18 cellular contexts compared by ENCODE assay signal in the genomic region with DNA sequence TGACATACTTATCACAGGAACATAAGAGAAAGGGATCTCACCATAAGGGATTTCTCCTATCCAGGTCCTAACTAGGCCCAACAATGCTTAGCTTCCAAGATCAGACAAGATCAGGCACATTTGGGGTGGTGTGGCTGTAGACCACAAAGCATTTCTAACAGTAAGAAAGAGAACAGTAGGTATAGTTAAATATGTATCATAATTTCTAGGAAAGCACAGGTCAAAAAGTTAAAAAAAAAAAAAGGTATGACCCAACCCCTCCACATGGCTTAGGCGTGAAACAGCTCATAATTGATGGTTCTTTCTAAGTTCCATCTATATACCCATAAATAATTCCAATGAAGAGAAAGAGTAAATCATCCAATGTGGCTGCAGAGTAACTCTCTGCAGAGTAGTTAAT. TPM values are rescaled to one million over a fixed set of nuclear protein-coding genes. Genes with fewer than 3 reads are reported as not detected.
DNase-seq lines count a peak whose midpoint lies in the region; ATAC-seq, FAIRE-seq and TF ChIP-seq lines count a peak whose summit lies in the region.
"Had no signal": no experiment of that assay in that cellular context is flagged by ENCODE, and none has a peak within 500 bp of the region (broad histone marks: within the 10 kb centered on the region; RNA-seq: fewer than 3 reads in every experiment).

No MANE protein-coding gene starts in this region.

- CTCF ChIA-PET in activated CD8-positive, alpha-beta memory T cell treated with anti-CD3 and anti-CD28 coated beads, Interleukin-2, amount 10 ng/mL, durations not matched to agents 7 days and 5 days (lab: Charles Lee): no interaction called here
- CTCF ChIA-PET in K562 (lab: Yijun Ruan, JAX; ENCODE audit: low intra/inter-chr PET ratio): no interaction called here

- H3F3A ChIP-seq in MM.1S (ENCODE audit: insufficient read depth, low read length): peaks cover 65% of the 10 kb centered on the region

- WGBS in K562 (ENCODE audit: insufficient coverage, low coverage, missing lambda C conversion rate): 68% methylated on average over 1 of the region's 1 CpG

- intact Hi-C loops in K562 (cut with micrococcal nuclease): no loop called here
- intact Hi-C loops in colonic mucosa (cut with DNase I): no loop called here

- peaks cover 25% of the 10 kb centered on the region for H3K4me1 Mint-ChIP-seq in activated CD8-positive, alpha-beta memory T cell treated with anti-CD3 and anti-CD28 coated beads, Interleukin-2, amount 10 ng/mL, durations not matched to agents 7 days and 5 days
- peaks cover 36% of the 10 kb centered on the region for H3K4me1 Mint-ChIP-seq in stimulated activated effector memory CD8-positive, alpha-beta T cell treated with anti-CD3 and anti-CD28 coated beads, Interleukin-12 subunit alpha, Interleukin-12 subunit beta, amount 100 ng/mL, for 72 hours

- no peak for TF ChIP-seq EP300 in K562 (IDR thresholded peaks at IDR 0.05; ENCODE audit: low read length)

- no TSS peak for BruUV-seq in K562 (replicated peaks; lab: Mats Ljungman, UMichigan)

- H3K27me3 Mint-ChIP-seq in activated CD8-positive, alpha-beta memory T cell treated with anti-CD3 and anti-CD28 coated beads, Interleukin-2, amount 10 ng/mL, durations not matched to agents 7 days and 5 days: no peaks in the 10 kb centered on the region
- H3K27me3 Mint-ChIP-seq: CD4-positive, alpha-beta memory T cell had no signal

- H3K36me3 Mint-ChIP-seq in activated CD8-positive, alpha-beta memory T cell treated with anti-CD3 and anti-CD28 coated beads, Interleukin-2, amount 10 ng/mL, durations not matched to agents 7 days and 5 days: peaks cover 23% of the 10 kb centered on the region
- peaks cover 37% of the 10 kb centered on the region for H3K36me3 Mint-ChIP-seq in stimulated activated effector memory CD8-positive, alpha-beta T cell treated with anti-CD3 and anti-CD28 coated beads, Interleukin-12 subunit alpha, Interleukin-12 subunit beta, amount 100 ng/mL, for 72 hours

- H4K20me1 ChIP-seq in MM.1S (ENCODE audit: insufficient read depth, low read length): no peaks in the 10 kb centered on the region
- H4K20me1 ChIP-seq in K562 (replicated peaks; ENCODE audit: control insufficient read depth, insufficient read depth, low read length): no peaks in the 10 kb centered on the region

- H3K27ac Mint-ChIP-seq in activated CD8-positive, alpha-beta memory T cell treated with anti-CD3 and anti-CD28 coated beads, Interleukin-2, amount 10 ng/mL, durations not matched to agents 7 days and 5 days: no peak overlapping the region
- peak overlapping the region; percentile 10 for H3K27ac Mint-ChIP-seq in stimulated activated effector memory CD8-positive, alpha-beta T cell treated with anti-CD3 and anti-CD28 coated beads, Interleukin-12 subunit alpha, Interleukin-12 subunit beta, amount 100 ng/mL, for 72 hours
- H3K27ac Mint-ChIP-seq: CD4-positive, alpha-beta memory T cell had no signal

- POLR2A ChIA-PET in K562 (lab: Yijun Ruan, JAX): interaction anchor here (1.1 kb wide), 1 partner anchor 10 kb away, joined by 5 read pairs; no protein-coding TSS in a partner anchor

- in situ Hi-C loops in K562 (cut with MboI): no loop called here

- no peak overlapping the region for H2AFZ ChIP-seq in MM.1S (ENCODE audit: low read length)
- H2AFZ ChIP-seq in K562 (ENCODE audit: low read depth, low read length): no peak overlapping the region

- H3K9me2 ChIP-seq in MM.1S (replicated peaks; ENCODE audit: insufficient read depth, low read length): no peaks in the 10 kb centered on the region

- no peak for TF ChIP-seq RAD21 in K562 (CRISPR knock-in tag; conservative IDR thresholded peaks at IDR 0.05 in 1 of 2, IDR thresholded peaks at IDR 0.05 in 1 of 2)

- H3K27me3 ChIP-seq in MM.1S (replicated peaks; ENCODE audit: insufficient read depth, low read length) (no peaks in the 10 kb centered on the region), K562 (ENCODE audit: control insufficient read depth in 2 of 2, insufficient read depth in 2 of 2, low read length in 2 of 2) (no peaks in the 10 kb centered on the region), colonic mucosa (no peaks in the 10 kb centered on the region)
- H3K27me3 ChIP-seq: adrenal gland, Peyer's patch, upper lobe of right lung had no signal

- H3K9me3 Mint-ChIP-seq in activated CD8-positive, alpha-beta memory T cell treated with anti-CD3 and anti-CD28 coated beads, Interleukin-2, amount 10 ng/mL, durations not matched to agents 7 days and 5 days (ENCODE audit: low read depth): no peaks in the 10 kb centered on the region
- no peaks in the 10 kb centered on the region for H3K9me3 Mint-ChIP-seq in stimulated activated effector memory CD8-positive, alpha-beta T cell treated with anti-CD3 and anti-CD28 coated beads, Interleukin-12 subunit alpha, Interleukin-12 subunit beta, amount 100 ng/mL, for 72 hours
- H3K9me3 Mint-ChIP-seq: CD4-positive, alpha-beta memory T cell had no signal

- no peak for TF ChIP-seq POLR2A in K562 (conservative IDR thresholded peaks at IDR 0.05)

- H3K27ac ChIP-seq in MM.1S (ENCODE audit: low read length): peak overlapping the region; percentile 97
- no peak overlapping the region for H3K27ac ChIP-seq in K562 (ENCODE audit: extremely low read depth, low read depth, low read length)
- no peak overlapping the region for H3K27ac ChIP-seq in colonic mucosa
- H3K27ac ChIP-seq: A549, upper lobe of right lung had no signal

- no peaks in the 10 kb centered on the region for H3K9me3 ChIP-seq in MM.1S (replicated peaks; ENCODE audit: insufficient read depth, low read length)
- H3K9me3 ChIP-seq in K562 (replicated peaks; ENCODE audit: control insufficient read depth, insufficient read depth, low read depth, low read length): no peaks in the 10 kb centered on the region
- no peaks in the 10 kb centered on the region for H3K9me3 ChIP-seq in colonic mucosa
- H3K9me3 ChIP-seq: A549, adrenal gland, Peyer's patch, upper lobe of right lung had no signal

- peak; percentile 16 for ATAC-seq in activated CD8-positive, alpha-beta memory T cell treated with anti-CD3 and anti-CD28 coated beads, Interleukin-2, amount 10 ng/mL, durations not matched to agents 7 days and 5 days
- ATAC-seq in K562: no peak
- ATAC-seq in stimulated activated effector memory CD8-positive, alpha-beta T cell treated with anti-CD3 and anti-CD28 coated beads, Interleukin-12 subunit alpha, Interleukin-12 subunit beta, amount 100 ng/mL, for 72 hours: peak; percentile 97
- no peak for ATAC-seq in GM18861 (IDR thresholded peaks at IDR 0.05; ENCODE audit: unreplicated experiment)
- ATAC-seq: A549, left lobe of liver had no signal

- H3K4me2 ChIP-seq in MM.1S (ENCODE audit: low read depth, low read length) (peak overlapping the region; percentile 90), K562 (ENCODE audit: insufficient read depth, low read length) (no peak overlapping the region)
- H3K4me2 ChIP-seq: A549 had no signal

- H3K36me3 ChIP-seq in MM.1S (replicated peaks; ENCODE audit: insufficient read depth, low read length) (peaks cover 22% of the 10 kb centered on the region; the same call in 1 of the 2 replicates), K562 (ENCODE audit: control insufficient read depth, insufficient read depth, low read length) (peaks cover 9% of the 10 kb centered on the region; the same call in 2 of the 3 replicates), colonic mucosa (no peaks in the 10 kb centered on the region)
- H3K36me3 ChIP-seq: adrenal gland, Peyer's patch, upper lobe of right lung had no signal

- TF ChIP-seq CTCF in MM.1S (IDR thresholded peaks at IDR 0.05; ENCODE audit: low read length) (no peak), K562 (IDR thresholded peaks at IDR 0.05 in 2 of 3, conservative IDR thresholded peaks at IDR 0.05 in 1 of 3; ENCODE audit: insufficient read depth in 2 of 3, low read depth in 1 of 3, low read length in 3 of 3) (no peak), colonic mucosa (IDR thresholded peaks at IDR 0.05) (no peak)

- FAIRE-seq in K562 (lab: Jason Lieb, UNC): no peak

- H3K4me3 ChIP-seq in MM.1S (ENCODE audit: low read length) (peak overlapping the region; percentile 88), K562 (no peak overlapping the region), colonic mucosa (no peak overlapping the region)
- H3K4me3 ChIP-seq: A549, adrenal gland, Peyer's patch, upper lobe of right lung had no signal

- H3K4me1 ChIP-seq in MM.1S (ENCODE audit: low read length) (no peaks in the 10 kb centered on the region), K562 (replicated peaks in 1 of 2; ENCODE audit: control insufficient read depth in 2 of 2, insufficient read depth in 2 of 2, low read length in 2 of 2) (0 out of 5 replicates have a peak, but pooled peaks cover 0 to 9% of the 10 kb centered on the region in 2 experiments), colonic mucosa (no peaks in the 10 kb centered on the region)
- H3K4me1 ChIP-seq: A549 had no signal

- DNase-seq in activated CD8-positive, alpha-beta memory T cell treated with anti-CD3 and anti-CD28 coated beads, Interleukin-2, amount 10 ng/mL, durations not matched to agents 7 days and 5 days: no peak
- no peak for DNase-seq in activated CD8-positive, alpha-beta memory T cell treated with anti-CD3 and anti-CD28 coated beads, Interleukin-2, amount 50 U/mL, for 48 hours
- DNase-seq in MM.1S: peak; percentile 50
- DNase-seq in K562 (ENCODE audit: extremely low read depth in 1 of 4, low spot score in 3 of 4): no peak
- no peak for DNase-seq in stimulated activated effector memory CD8-positive, alpha-beta T cell treated with anti-CD3 and anti-CD28 coated beads, Interleukin-12 subunit alpha, Interleukin-12 subunit beta, amount 100 ng/mL, for 72 hours (ENCODE audit: low spot score in 2 of 2)
- no peak for DNase-seq in colonic mucosa
- DNase-seq in AG20443 (ENCODE audit: low spot score): no peak
- DNase-seq: adrenal gland; CD4-positive, alpha-beta memory T cell; DMS79 treated with DMSO at 0.1 percent for 48 hours; KBM-7; NCI-H1092; NCI-H69; Peyer's patch; upper lobe of right lung had no signal

- H3K9ac ChIP-seq in MM.1S (ENCODE audit: low read length) (peak overlapping the region; percentile 99), K562 (ENCODE audit: insufficient read depth in 1 of 2, low read depth in 2 of 2, low read length in 2 of 2) (no peak overlapping the region), colonic mucosa (ENCODE audit: low read depth in 2 of 2, low read length in 2 of 2) (no peak overlapping the region)

- no peaks in the 10 kb centered on the region for H3K9me1 ChIP-seq in K562 (ENCODE audit: control insufficient read depth, insufficient read depth, low read length)

- peaks cover 100% of the 10 kb centered on the region for H3K79me2 ChIP-seq in MM.1S (ENCODE audit: low read length)
- H3K79me2 ChIP-seq in K562 (ENCODE audit: control insufficient read depth, insufficient read depth, low read length): peaks cover 20% of the 10 kb centered on the region

- H3K4me3 Mint-ChIP-seq in activated CD8-positive, alpha-beta memory T cell treated with anti-CD3 and anti-CD28 coated beads, Interleukin-2, amount 10 ng/mL, durations not matched to agents 7 days and 5 days: no peak overlapping the region
- peak overlapping the region; percentile 13 for H3K4me3 Mint-ChIP-seq in stimulated activated effector memory CD8-positive, alpha-beta T cell treated with anti-CD3 and anti-CD28 coated beads, Interleukin-12 subunit alpha, Interleukin-12 subunit beta, amount 100 ng/mL, for 72 hours
- H3K4me3 Mint-ChIP-seq: CD4-positive, alpha-beta memory T cell had no signal

RNA-seq across cellular contexts. Expression of a gene that starts 6.9 kb away (rescaled TPM):
- 10 to 100 TPM; 26.0 to 39.6 TPM for total RNA-seq in activated CD8-positive, alpha-beta memory T cell treated with anti-CD3 and anti-CD28 coated beads, Interleukin-2, amount 10 ng/mL, durations not matched to agents 7 days and 5 days
- 20.4 and 71.3 TPM in 2 replicates for total RNA-seq in K562 (2011; cell fraction: chromatin; rRNA removed; ENCODE audit: low replicate concordance)
- 13.6 and 13.8 TPM in 2 replicates for total RNA-seq in K562 (2011; cell fraction: nucleolus; rRNA removed)
- total RNA-seq in K562 (2011; cell fraction: nucleoplasm; rRNA removed): 23.4 and 43.7 TPM in 2 replicates
- total RNA-seq in K562 (2014; rRNA removed) (14.1 and 14.2 TPM in 2 replicates), K562 (2014; rRNA removed; fragmentation: Illumina TruSeq; extraction: Trizol) (24.3 and 24.5 TPM in 2 replicates), K562 (2015; rRNA removed; fragmentation: Illumina TruSeq; extraction: Trizol) (19.9 and 22.7 TPM in 2 replicates), K562 (2021) (17.7 and 20.7 TPM in 2 replicates), colonic mucosa (10 to 100 TPM; 21.1 to 28.7 TPM)
- polyA plus RNA-seq in K562 (2011; rRNA removed) (19.7 and 26.7 TPM in 2 replicates), K562 (2014; fragmentation: Illumina TruSeq; extraction: Trizol) (16.7 and 17.0 TPM in 2 replicates), K562 (2014; fragmentation: Nextera tagmentation; extraction: Ambion mirVana) (1 to 10 TPM; 4.7 to 9.2 TPM), K562 (2014; rRNA removed) (12.1 and 12.3 TPM in 2 replicates)
- 7.1 and 12.9 TPM in 2 replicates for polyA plus RNA-seq in K562 (2011; cell fraction: cytosol; rRNA removed)
- 15.5 and 17.0 TPM in 2 replicates for polyA plus RNA-seq in K562 (2011; cell fraction: nucleus; rRNA removed)
- polyA plus RNA-seq in K562 (2012): 11.4 and 11.5 TPM in 2 replicates
- 49.3 and 56.9 TPM in 2 replicates for polyA minus RNA-seq in K562 (2011; rRNA and poly(A)+ RNA removed)
- polyA minus RNA-seq in K562 (2011; cell fraction: cytosol; rRNA and poly(A)+ RNA removed): 20.1 and 20.9 TPM in 2 replicates
- polyA minus RNA-seq in K562 (2011; cell fraction: nucleus; rRNA and poly(A)+ RNA removed): 22.1 and 28.9 TPM in 2 replicates

RNA-seq across cellular contexts. Expression of a gene that starts 26.7 kb away (rescaled TPM):
- total RNA-seq in activated CD8-positive, alpha-beta memory T cell treated with anti-CD3 and anti-CD28 coated beads, Interleukin-2, amount 10 ng/mL, durations not matched to agents 7 days and 5 days: 1 to 10 TPM in 1 of 2 experiments, not detected in 1; 1.9 TPM
- total RNA-seq in K562 (2011; cell fraction: chromatin; rRNA removed; ENCODE audit: low replicate concordance): not detected in 2 replicates
- total RNA-seq in K562 (2011; cell fraction: nucleolus; rRNA removed): not detected in 2 replicates
- not detected in 2 replicates for total RNA-seq in K562 (2011; cell fraction: nucleoplasm; rRNA removed)
- total RNA-seq in K562 (2014; rRNA removed) (not detected in 2 replicates), K562 (2014; rRNA removed; fragmentation: Illumina TruSeq; extraction: Trizol) (not detected in 2 replicates), K562 (2015; rRNA removed; fragmentation: Illumina TruSeq; extraction: Trizol) (not detected in 2 replicates), K562 (2021) (not detected in 2 replicates), colonic mucosa (10 to 100 TPM in 1 of 2 donors, 1 to 10 TPM in 1; 5.3 to 10.7 TPM)
- polyA plus RNA-seq in K562 (2011; rRNA removed) (0.07 TPM in 1 of 2 replicates, not detected in the other), K562 (2014; fragmentation: Illumina TruSeq; extraction: Trizol) (not detected in 2 replicates), K562 (2014; fragmentation: Nextera tagmentation; extraction: Ambion mirVana) (not detected), K562 (2014; rRNA removed) (not detected in 2 replicates)
- not detected in 2 replicates for polyA plus RNA-seq in K562 (2011; cell fraction: cytosol; rRNA removed)
- not detected in 2 replicates for polyA plus RNA-seq in K562 (2011; cell fraction: nucleus; rRNA removed)
- polyA plus RNA-seq in K562 (2012): not detected in 2 replicates
- not detected in 2 replicates for polyA minus RNA-seq in K562 (2011; rRNA and poly(A)+ RNA removed)
- not detected in 2 replicates for polyA minus RNA-seq in K562 (2011; cell fraction: cytosol; rRNA and poly(A)+ RNA removed)
- polyA minus RNA-seq in K562 (2011; cell fraction: nucleus; rRNA and poly(A)+ RNA removed): not detected in 2 replicates

Comparison
In these comparisons a context has a peak if more than half of its experiments do, and no peak if none do; other contexts are left out.
1. ATAC-seq: peak in activated CD8-positive, alpha-beta memory T cell treated with anti-CD3 and anti-CD28 coated beads, Interleukin-2, amount 10 ng/mL, durations not matched to agents 7 days and 5 days (single experiment) and stimulated activated effector memory CD8-positive, alpha-beta T cell treated with anti-CD3 and anti-CD28 coated beads, Interleukin-12 subunit alpha, Interleukin-12 subunit beta, amount 100 ng/mL, for 72 hours (single experiment); none in K562 (single experiment) and GM18861 (single experiment).